Comparison of ENCODE assay signal across 8 cellular contexts in the genomic region with DNA sequence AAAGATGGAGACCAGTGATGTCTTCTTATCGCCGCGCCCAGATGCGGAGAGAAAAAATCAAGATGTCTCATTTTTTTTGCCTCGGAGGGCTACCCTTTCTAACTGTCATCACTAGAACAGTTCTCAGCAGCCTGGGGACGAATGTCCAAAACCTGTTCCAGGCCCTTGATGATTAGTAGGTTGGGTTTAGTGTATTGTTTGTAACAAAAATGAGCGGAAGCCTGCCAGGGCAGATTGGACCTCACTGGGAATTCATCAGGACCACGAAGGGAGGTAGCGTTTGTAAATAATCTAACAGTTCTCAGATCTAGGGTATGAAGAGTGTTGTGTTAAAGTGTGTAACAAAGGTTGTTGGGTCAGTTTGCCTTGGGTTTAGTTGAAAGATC. TPM values are rescaled to one million over a fixed set of nuclear protein-coding genes. Genes with fewer than 3 reads are reported as not detected.
A peak's percentile ranks its signal among the peaks of the same experiment; 100 is the strongest.
DNase-seq lines count a peak whose midpoint lies in the region; ATAC-seq and TF ChIP-seq lines count a peak whose summit lies in the region.

No MANE protein-coding gene starts in this region.

- H3K36me3 ChIP-seq in kidney epithelial cell (ENCODE audit: control insufficient read depth, insufficient read depth, low read length): no peaks in the 10 kb centered on the region

- intact Hi-C loops in activated CD4-positive, alpha-beta T cell treated with anti-CD3 and anti-CD28 coated beads for 36 hours (cut with DNase I, micrococcal nuclease): loop anchor here (1.0 to 5.0 kb wide), 15 partner anchors 68 to 1469 kb away; a partner anchor contains a TSS

- ATAC-seq in activated CD4-positive, alpha-beta T cell treated with anti-CD3 and anti-CD28 coated beads for 36 hours: peak; percentile 2
- no peak for ATAC-seq in activated naive CD8-positive, alpha-beta T cell treated with anti-CD3 and anti-CD28 coated beads, Interleukin-2, amount 50 U/mL, for 24 hours
- ATAC-seq in HG03108 (IDR thresholded peaks at IDR 0.05; ENCODE audit: unreplicated experiment): no peak

- no peak for TF ChIP-seq CTCF in kidney epithelial cell (IDR thresholded peaks at IDR 0.05; ENCODE audit: insufficient read depth, low read length, poor library complexity, severe bottlenecking)

- H3K27me3 ChIP-seq in kidney epithelial cell (ENCODE audit: control insufficient read depth, insufficient read depth, low read length): no peaks in the 10 kb centered on the region

- no peaks in the 10 kb centered on the region for H3K27me3 Mint-ChIP-seq in activated CD4-positive, alpha-beta T cell treated with anti-CD3 and anti-CD28 coated beads for 36 hours
- no peaks in the 10 kb centered on the region for H3K27me3 Mint-ChIP-seq in activated naive CD8-positive, alpha-beta T cell treated with anti-CD3 and anti-CD28 coated beads, Interleukin-2, amount 50 U/mL, for 24 hours

- H3K27ac Mint-ChIP-seq in activated CD4-positive, alpha-beta T cell treated with anti-CD3 and anti-CD28 coated beads for 36 hours: peak overlapping the region; percentile 84
- H3K27ac Mint-ChIP-seq in activated naive CD8-positive, alpha-beta T cell treated with anti-CD3 and anti-CD28 coated beads, Interleukin-2, amount 50 U/mL, for 24 hours: peak overlapping the region; percentile 83

- POLR2A ChIA-PET in activated CD4-positive, alpha-beta T cell treated with anti-CD3 and anti-CD28 coated beads for 36 hours (lab: Charles Lee): interaction anchor here (0.6 to 2.3 kb wide), 3 partner anchors 70 to 91 kb away, joined by 3 to 7 read pairs (median 6); a partner anchor contains a TSS

- H3K4me3 ChIP-seq in kidney epithelial cell (ENCODE audit: low read depth, low read length): peak overlapping the region; percentile 51

- H3K27ac ChIP-seq in temporal lobe (ENCODE audit: low read depth, low read length): peak overlapping the region; percentile 77

- H3K4me3 Mint-ChIP-seq in activated CD4-positive, alpha-beta T cell treated with anti-CD3 and anti-CD28 coated beads for 36 hours: peak overlapping the region; percentile 93
- H3K4me3 Mint-ChIP-seq in activated naive CD8-positive, alpha-beta T cell treated with anti-CD3 and anti-CD28 coated beads, Interleukin-2, amount 50 U/mL, for 24 hours: peak overlapping the region; percentile 92

- H3K9me3 Mint-ChIP-seq in activated CD4-positive, alpha-beta T cell treated with anti-CD3 and anti-CD28 coated beads for 36 hours (ENCODE audit: low read depth): no peaks in the 10 kb centered on the region
- no peaks in the 10 kb centered on the region for H3K9me3 Mint-ChIP-seq in activated naive CD8-positive, alpha-beta T cell treated with anti-CD3 and anti-CD28 coated beads, Interleukin-2, amount 50 U/mL, for 24 hours

- CTCF ChIA-PET in activated CD4-positive, alpha-beta T cell treated with anti-CD3 and anti-CD28 coated beads for 36 hours (lab: Charles Lee): interaction anchor here (0.7 to 4.0 kb wide), 12 partner anchors 8 to 1213 kb away, joined by 3 to 33 read pairs (median 4); a partner anchor contains a TSS

- no peaks in the 10 kb centered on the region for H3K36me3 Mint-ChIP-seq in activated CD4-positive, alpha-beta T cell treated with anti-CD3 and anti-CD28 coated beads for 36 hours (ENCODE audit: low read depth)
- no peaks in the 10 kb centered on the region for H3K36me3 Mint-ChIP-seq in activated naive CD8-positive, alpha-beta T cell treated with anti-CD3 and anti-CD28 coated beads, Interleukin-2, amount 50 U/mL, for 24 hours (ENCODE audit: low read depth)

- H3K4me1 Mint-ChIP-seq in activated CD4-positive, alpha-beta T cell treated with anti-CD3 and anti-CD28 coated beads for 36 hours: peaks cover 59% of the 10 kb centered on the region
- H3K4me1 Mint-ChIP-seq in activated naive CD8-positive, alpha-beta T cell treated with anti-CD3 and anti-CD28 coated beads, Interleukin-2, amount 50 U/mL, for 24 hours: peaks cover 61% of the 10 kb centered on the region

- no peak for DNase-seq in activated CD4-positive, alpha-beta T cell treated with anti-CD3 and anti-CD28 coated beads for 36 hours
- DNase-seq in activated CD4-positive, alpha-beta T cell treated with anti-CD3 and anti-CD28 coated beads, Interleukin-2, amount 50 U/mL, for 1 hour: no peak
- no peak for DNase-seq in activated naive CD8-positive, alpha-beta T cell treated with anti-CD3 and anti-CD28 coated beads, Interleukin-2, amount 50 U/mL, for 24 hours
- no peak for DNase-seq in kidney epithelial cell (ENCODE audit: low read depth)
- no peak for DNase-seq in kidney glomerular epithelial cell (lab: John Stamatoyannopoulos, UW)
- no peak for DNase-seq in activated CD4-positive, alpha-beta T cell treated with anti-CD3 and anti-CD28 coated beads for 48 hours

RNA-seq across cellular contexts. Expression of a gene that starts 0.8 kb away (rescaled TPM):
- total RNA-seq in activated CD4-positive, alpha-beta T cell treated with anti-CD3 and anti-CD28 coated beads for 36 hours: 1 to 10 TPM; 4.9 to 6.0 TPM
- 5.2 and 7.5 TPM in 2 replicates for total RNA-seq in kidney epithelial cell
- total RNA-seq in temporal lobe: 48.2 TPM
